ENCODE assay signal across 1 cellular context in the genomic region with DNA sequence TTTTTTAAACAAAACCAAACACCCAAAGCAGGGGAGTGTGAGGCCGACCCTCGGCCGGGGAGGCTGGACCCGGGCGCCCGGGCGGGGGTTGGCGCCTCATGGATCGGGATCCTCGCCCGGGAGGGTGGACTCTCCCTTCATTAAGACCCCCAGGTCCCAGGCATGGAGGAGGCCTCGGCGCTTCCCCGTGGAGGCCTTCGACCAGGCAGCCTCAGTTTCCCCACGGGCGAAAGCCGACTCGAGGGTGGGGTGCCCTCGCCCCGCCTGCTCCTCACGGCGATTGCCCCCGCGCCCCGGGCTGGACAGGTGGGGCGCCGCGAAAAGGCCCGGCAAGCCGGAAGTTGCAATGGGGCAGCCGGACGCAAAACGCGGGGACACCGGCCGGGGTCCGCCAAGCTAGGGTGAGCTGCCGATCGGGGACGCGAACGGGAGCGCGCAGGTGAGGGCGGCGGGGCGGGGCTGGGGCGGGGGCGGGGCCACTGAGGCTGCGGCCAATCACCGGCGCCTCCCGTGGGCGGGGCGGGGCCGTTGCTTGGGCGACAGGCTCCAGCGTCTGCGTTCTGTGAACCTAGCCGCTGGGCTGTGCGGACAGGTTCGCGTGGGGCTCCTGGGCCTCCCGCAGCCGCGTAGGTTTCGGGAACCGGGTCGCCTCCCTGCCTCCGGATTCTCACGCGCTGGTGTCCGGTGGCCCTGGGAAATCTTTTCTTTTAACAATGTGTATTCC.
TF ChIP-seq lines count a peak whose summit lies in the region.

No MANE protein-coding gene starts in this region.

TF ChIP-seq in HEK293, 187 proteins besides CTCF, POLR2A, EP300 and RAD21 (continued from another document):
- TF ChIP-seq HOXC10 (CRISPR knock-in tag; IDR thresholded peaks at IDR 0.05): no peak
- TF ChIP-seq SCRT2 (tag by site-specific recombination; IDR thresholded peaks at IDR 0.05): no peak
- no peak for TF ChIP-seq ZNF785 (tag by site-specific recombination; IDR thresholded peaks at IDR 0.05)
- TF ChIP-seq ZNF548 (tag by site-specific recombination; IDR thresholded peaks at IDR 0.05): no peak
- TF ChIP-seq MYNN (tag by site-specific recombination; IDR thresholded peaks at IDR 0.05; ENCODE audit: borderline replicate concordance): no peak
- TF ChIP-seq ZNF561 (tag by site-specific recombination; IDR thresholded peaks at IDR 0.05; ENCODE audit: borderline replicate concordance): peak; percentile 95
- TF ChIP-seq, protein P1, sequence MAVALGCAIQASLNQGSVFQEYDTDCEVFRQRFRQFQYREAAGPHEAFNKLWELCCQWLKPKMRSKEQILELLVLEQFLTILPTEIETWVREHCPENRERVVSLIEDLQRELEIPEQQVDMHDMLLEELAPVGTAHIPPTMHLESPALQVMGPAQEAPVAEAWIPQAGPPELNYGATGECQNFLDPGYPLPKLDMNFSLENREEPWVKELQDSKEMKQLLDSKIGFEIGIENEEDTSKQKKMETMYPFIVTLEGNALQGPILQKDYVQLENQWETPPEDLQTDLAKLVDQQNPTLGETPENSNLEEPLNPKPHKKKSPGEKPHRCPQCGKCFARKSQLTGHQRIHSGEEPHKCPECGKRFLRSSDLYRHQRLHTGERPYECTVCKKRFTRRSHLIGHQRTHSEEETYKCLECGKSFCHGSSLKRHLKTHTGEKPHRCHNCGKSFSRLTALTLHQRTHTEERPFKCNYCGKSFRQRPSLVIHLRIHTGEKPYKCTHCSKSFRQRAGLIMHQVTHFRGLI (tag by site-specific recombination; IDR thresholded peaks at IDR 0.05): peak; percentile 12; the same call in 1 of the 2 replicates
- TF ChIP-seq, protein P2, sequence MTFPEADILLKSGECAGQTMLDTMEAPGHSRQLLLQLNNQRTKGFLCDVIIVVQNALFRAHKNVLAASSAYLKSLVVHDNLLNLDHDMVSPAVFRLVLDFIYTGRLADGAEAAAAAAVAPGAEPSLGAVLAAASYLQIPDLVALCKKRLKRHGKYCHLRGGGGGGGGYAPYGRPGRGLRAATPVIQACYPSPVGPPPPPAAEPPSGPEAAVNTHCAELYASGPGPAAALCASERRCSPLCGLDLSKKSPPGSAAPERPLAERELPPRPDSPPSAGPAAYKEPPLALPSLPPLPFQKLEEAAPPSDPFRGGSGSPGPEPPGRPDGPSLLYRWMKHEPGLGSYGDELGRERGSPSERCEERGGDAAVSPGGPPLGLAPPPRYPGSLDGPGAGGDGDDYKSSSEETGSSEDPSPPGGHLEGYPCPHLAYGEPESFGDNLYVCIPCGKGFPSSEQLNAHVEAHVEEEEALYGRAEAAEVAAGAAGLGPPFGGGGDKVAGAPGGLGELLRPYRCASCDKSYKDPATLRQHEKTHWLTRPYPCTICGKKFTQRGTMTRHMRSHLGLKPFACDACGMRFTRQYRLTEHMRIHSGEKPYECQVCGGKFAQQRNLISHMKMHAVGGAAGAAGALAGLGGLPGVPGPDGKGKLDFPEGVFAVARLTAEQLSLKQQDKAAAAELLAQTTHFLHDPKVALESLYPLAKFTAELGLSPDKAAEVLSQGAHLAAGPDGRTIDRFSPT (tag by site-specific recombination; IDR thresholded peaks at IDR 0.05): peak; percentile 83
- TF ChIP-seq ZNF155 (tag by site-specific recombination; IDR thresholded peaks at IDR 0.05): no peak
- TF ChIP-seq, protein P3, sequence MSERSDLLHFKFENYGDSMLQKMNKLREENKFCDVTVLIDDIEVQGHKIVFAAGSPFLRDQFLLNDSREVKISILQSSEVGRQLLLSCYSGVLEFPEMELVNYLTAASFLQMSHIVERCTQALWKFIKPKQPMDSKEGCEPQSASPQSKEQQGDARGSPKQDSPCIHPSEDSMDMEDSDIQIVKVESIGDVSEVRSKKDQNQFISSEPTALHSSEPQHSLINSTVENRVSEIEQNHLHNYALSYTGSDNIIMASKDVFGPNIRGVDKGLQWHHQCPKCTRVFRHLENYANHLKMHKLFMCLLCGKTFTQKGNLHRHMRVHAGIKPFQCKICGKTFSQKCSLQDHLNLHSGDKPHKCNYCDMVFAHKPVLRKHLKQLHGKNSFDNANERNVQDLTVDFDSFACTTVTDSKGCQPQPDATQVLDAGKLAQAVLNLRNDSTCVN (tag by site-specific recombination; optimal IDR thresholded peaks at IDR 0.05): peak; percentile 79
